1 cellular context compared by ENCODE assay signal in the genomic region with DNA sequence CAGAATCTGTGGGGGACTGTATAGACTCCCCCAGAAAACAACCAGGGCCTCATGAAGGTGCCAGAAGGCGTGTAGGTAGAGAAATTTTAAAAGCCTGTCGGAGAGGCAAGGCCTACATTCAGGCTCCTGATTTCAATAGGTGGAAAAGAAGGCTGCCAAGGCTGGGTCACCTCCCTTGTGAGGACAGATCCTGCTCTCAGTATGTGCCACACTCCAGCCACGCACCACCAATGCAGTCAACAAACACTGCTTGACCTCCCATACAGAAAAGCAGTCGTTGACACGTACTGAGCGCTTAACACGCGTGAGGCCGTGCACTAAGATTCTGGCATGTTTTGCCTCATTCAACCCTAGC.
TF ChIP-seq lines count a peak whose summit lies in the region.

No MANE protein-coding gene starts in this region.

TF ChIP-seq in H1, 55 proteins besides CTCF, POLR2A, EP300 and RAD21:
- TF ChIP-seq TAF1 (IDR thresholded peaks at IDR 0.05; ENCODE audit: low read depth, low read length) (no peak), RNF2 (IDR thresholded peaks at IDR 0.05; ENCODE audit: borderline replicate concordance, low read depth, low read length, missing control alignments, poor library complexity, severe bottlenecking) (peak; percentile 19), SUZ12 (IDR thresholded peaks at IDR 0.05; ENCODE audit: low read length) (peak; percentile 60; the same call in 1 of the 2 replicates), BCL11A (IDR thresholded peaks at IDR 0.05; ENCODE audit: low read depth in 2 of 2, low read length in 2 of 2) (no peak), EZH2 (IDR thresholded peaks at IDR 0.05; ENCODE audit: low read depth, low read length, severe bottlenecking) (peak; percentile 56), RBBP5 (IDR thresholded peaks at IDR 0.05; ENCODE audit: borderline replicate concordance, low read depth, low read length) (no peak), TBP (IDR thresholded peaks at IDR 0.05; ENCODE audit: low read depth, low read length) (no peak)
TF ChIP-seq in H1: peak in this region for 3.
